18 cellular contexts compared by ENCODE assay signal in genomic region chr1:58065520-58065919, GRCh38.
A peak's percentile ranks its signal among the peaks of the same experiment; 100 is the strongest.
DNase-seq lines count a peak whose midpoint lies in the region; ATAC-seq, FAIRE-seq and TF ChIP-seq lines count a peak whose summit lies in the region.
"Had no signal": no experiment of that assay in that cellular context is flagged by ENCODE, and none has a peak within 500 bp of the region (broad histone marks: within the 10 kb centered on the region; RNA-seq: fewer than 3 reads in every experiment).

No MANE protein-coding gene starts in this region.

- H3K27me3 ChIP-seq in iPS DF 6.9 (ENCODE audit: control insufficient read depth, insufficient read depth, low read length) (no peaks in the 10 kb centered on the region), smooth muscle cell (ENCODE audit: low read depth) (peaks cover 3% of the 10 kb centered on the region)
- H3K27me3 ChIP-seq: ascending aorta, esophagus muscularis mucosa, Peyer's patch, uterus had no signal

- H3K79me2 ChIP-seq in smooth muscle cell (ENCODE audit: low read depth), result no peaks in the 10 kb centered on the region

- H3K4me3 ChIP-seq in GM12875 (ENCODE audit: low read depth, low read length), result no peak overlapping the region
- H3K4me3 ChIP-seq in iPS DF 6.9 (ENCODE audit: low read length), result no peak overlapping the region
- H3K4me3 ChIP-seq in smooth muscle cell, result no peak overlapping the region
- H3K4me3 ChIP-seq: ascending aorta, coronary artery, esophagus muscularis mucosa, Peyer's patch, uterus had no signal

- no peaks in the 10 kb centered on the region for H3F3A ChIP-seq in smooth muscle cell (ENCODE audit: low read depth)

- H3K4me1 ChIP-seq in iPS DF 6.9 (ENCODE audit: control insufficient read depth, insufficient read depth, low read length), result peaks cover 2% of the 10 kb centered on the region; the same call in 1 of the 2 replicates
- no peaks in the 10 kb centered on the region for H3K4me1 ChIP-seq in smooth muscle cell (ENCODE audit: low read depth)
- H3K4me1 ChIP-seq: ascending aorta, esophagus muscularis mucosa, Peyer's patch, uterus had no signal

- H3K27ac ChIP-seq in iPS DF 6.9 (ENCODE audit: low read length) (no peak overlapping the region), smooth muscle cell (ENCODE audit: low read depth) (no peak overlapping the region)
- H3K27ac ChIP-seq: ascending aorta, coronary artery, esophagus muscularis mucosa, Peyer's patch, uterus had no signal

- H3K36me3 Mint-ChIP-seq in activated T-cell treated with anti-CD3 and anti-CD28 coated beads, Interleukin-2, amount 50 U/mL, for 24 hours (ENCODE audit: low read depth), result no peaks in the 10 kb centered on the region

- no peak overlapping the region for H3K4me2 ChIP-seq in smooth muscle cell

- no peak overlapping the region for H3K27ac Mint-ChIP-seq in activated T-cell treated with anti-CD3 and anti-CD28 coated beads, Interleukin-2, amount 50 U/mL, for 24 hours
- H3K27ac Mint-ChIP-seq: stimulated activated naive CD8-positive, alpha-beta T cell treated with anti-CD3 and anti-CD28 coated beads, Interleukin-15, Interleukin-2, amounts not matched to agents 100 ng/mL and 50 ng/mL, for 24 hours had no signal

- no peak overlapping the region for H3K9ac ChIP-seq in smooth muscle cell (ENCODE audit: low read depth)

- no peak overlapping the region for H2AFZ ChIP-seq in smooth muscle cell (ENCODE audit: low read depth)

- no peaks in the 10 kb centered on the region for H3K9me3 Mint-ChIP-seq in activated T-cell treated with anti-CD3 and anti-CD28 coated beads, Interleukin-2, amount 50 U/mL, for 24 hours
- H3K9me3 Mint-ChIP-seq: stimulated activated naive CD8-positive, alpha-beta T cell treated with anti-CD3 and anti-CD28 coated beads, Interleukin-15, Interleukin-2, amounts not matched to agents 100 ng/mL and 50 ng/mL, for 24 hours had no signal

- H3K4me1 Mint-ChIP-seq in activated T-cell treated with anti-CD3 and anti-CD28 coated beads, Interleukin-2, amount 50 U/mL, for 24 hours (ENCODE audit: low read depth), result no peaks in the 10 kb centered on the region

- WGBS in iPS DF 6.9 (ENCODE audit: insufficient coverage, insufficient read length), result no CpG with 5 or more reads among the region's 6 CpGs
- 84% methylated on average over 6 of the region's 6 CpGs for WGBS in smooth muscle cell (ENCODE audit: low lambda C conversion rate)

- no peak overlapping the region for H3K4me3 Mint-ChIP-seq in activated T-cell treated with anti-CD3 and anti-CD28 coated beads, Interleukin-2, amount 50 U/mL, for 24 hours
- H3K4me3 Mint-ChIP-seq: stimulated activated naive CD8-positive, alpha-beta T cell treated with anti-CD3 and anti-CD28 coated beads, Interleukin-15, Interleukin-2, amounts not matched to agents 100 ng/mL and 50 ng/mL, for 24 hours had no signal

- H3K27me3 Mint-ChIP-seq in activated T-cell treated with anti-CD3 and anti-CD28 coated beads, Interleukin-2, amount 50 U/mL, for 24 hours, result no peaks in the 10 kb centered on the region
- H3K27me3 Mint-ChIP-seq: stimulated activated naive CD8-positive, alpha-beta T cell treated with anti-CD3 and anti-CD28 coated beads, Interleukin-15, Interleukin-2, amounts not matched to agents 100 ng/mL and 50 ng/mL, for 24 hours had no signal

- FAIRE-seq in D721Med (lab: Jason Lieb, UNC), result no peak

- no peak for DNase-seq in D721Med (ENCODE audit: insufficient read length, low spot score)
- DNase-seq in OCI-M1 (lab: John Stamatoyannopoulos, UW), result peak; percentile 2
- peak; percentile 31 for DNase-seq in iPS DF 6.9 (ENCODE audit: low read depth, low spot score)
- no peak for DNase-seq in smooth muscle cell (lab: John Stamatoyannopoulos, UW; ENCODE audit: unreplicated experiment)
- DNase-seq in activated T-cell treated with anti-CD3 and anti-CD28 coated beads, Interleukin-2, amount 50 U/mL, for 24 hours, result no peak
- DNase-seq: activated effector memory CD4-positive, alpha-beta T cell treated with anti-CD3 and anti-CD28 coated beads, Interleukin-2, amount 50 U/mL, for 16 hours; head of caudate nucleus; left cardiac atrium; Peyer's patch; posterior cingulate gyrus; uterus had no signal

- ATAC-seq in HG03460 (IDR thresholded peaks at IDR 0.05; ENCODE audit: unreplicated experiment) (no peak), HG03175 (IDR thresholded peaks at IDR 0.05; ENCODE audit: unreplicated experiment) (no peak)
- ATAC-seq: left cardiac atrium had no signal

- no peaks in the 10 kb centered on the region for H4K20me1 ChIP-seq in smooth muscle cell (ENCODE audit: low read depth)

- TF ChIP-seq CTCF in D721Med (IDR thresholded peaks at IDR 0.05; ENCODE audit: insufficient read depth, missing control alignments) (peak; percentile 32), GM12875 (IDR thresholded peaks at IDR 0.05; ENCODE audit: borderline replicate concordance, insufficient read depth, low read depth, low read length) (peak; percentile 22; the same call in 1 of the 2 replicates), smooth muscle cell (IDR thresholded peaks at IDR 0.05; ENCODE audit: borderline replicate concordance, insufficient read depth, poor library complexity, severe bottlenecking) (no peak)

- no peaks in the 10 kb centered on the region for H3K36me3 ChIP-seq in iPS DF 6.9 (ENCODE audit: control insufficient read depth, insufficient read depth, low read length)
- H3K36me3 ChIP-seq in smooth muscle cell (ENCODE audit: low read depth), result no peaks in the 10 kb centered on the region
- H3K36me3 ChIP-seq: ascending aorta, esophagus muscularis mucosa, Peyer's patch, uterus had no signal

- H3K9me3 ChIP-seq in iPS DF 6.9 (ENCODE audit: control insufficient read depth, insufficient read depth, low read length) (no peaks in the 10 kb centered on the region), smooth muscle cell (replicated peaks; ENCODE audit: low read depth) (no peaks in the 10 kb centered on the region)
- H3K9me3 ChIP-seq: ascending aorta, esophagus muscularis mucosa, Peyer's patch, uterus had no signal

Comparison
In these comparisons a context has a peak if more than half of its experiments do, and no peak if none do; other contexts are left out.
1. DNase-seq: peak in OCI-M1 (single experiment) and iPS DF 6.9 (single experiment); none in D721Med (single experiment), smooth muscle cell (single experiment) and activated T-cell treated with anti-CD3 and anti-CD28 coated beads, Interleukin-2, amount 50 U/mL, for 24 hours (single experiment).